ENCODE assay signal across 8 cellular contexts in the genomic region with DNA sequence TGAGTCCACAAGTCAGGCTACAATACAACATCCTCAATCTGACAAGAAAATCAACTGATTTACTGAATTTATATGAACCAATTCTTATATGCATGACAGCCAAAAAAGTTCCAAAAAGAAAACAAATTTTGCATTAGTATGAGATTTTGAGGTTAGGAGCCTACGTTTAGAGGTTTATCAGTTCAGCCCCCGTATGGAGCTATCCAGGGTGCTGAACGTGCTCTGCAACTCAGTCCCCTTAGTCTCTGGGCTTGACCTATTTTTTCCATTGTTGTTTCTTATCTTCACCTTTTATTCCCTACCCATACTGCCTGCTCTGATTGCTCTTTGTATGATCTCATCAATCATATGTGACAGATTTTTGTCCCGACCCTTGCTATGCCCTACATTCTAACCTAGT.
DNase-seq lines count a peak whose midpoint lies in the region; ATAC-seq, FAIRE-seq and TF ChIP-seq lines count a peak whose summit lies in the region.

No MANE protein-coding gene starts in this region.

- ATAC-seq in sciatic nerve = no peak

- no peaks in the 10 kb centered on the region for H3K27me3 ChIP-seq in keratinocyte (ENCODE audit: control insufficient read depth, extremely low read depth, insufficient read depth, low read length)

- CTCF ChIA-PET in activated CD4-positive, alpha-beta memory T cell treated with anti-CD3 and anti-CD28 coated beads for 36 hours (lab: Charles Lee) = no interaction called here

- no peaks in the 10 kb centered on the region for H3K9me3 ChIP-seq in keratinocyte (ENCODE audit: control insufficient read depth, low read depth, low read length)

- H3K36me3 Mint-ChIP-seq in activated CD4-positive, alpha-beta memory T cell treated with anti-CD3 and anti-CD28 coated beads for 36 hours = no peaks in the 10 kb centered on the region

- POLR2A ChIA-PET in activated CD4-positive, alpha-beta memory T cell treated with anti-CD3 and anti-CD28 coated beads for 36 hours (lab: Charles Lee) = no interaction called here

- H3K27me3 Mint-ChIP-seq in activated CD4-positive, alpha-beta memory T cell treated with anti-CD3 and anti-CD28 coated beads for 36 hours = no peaks in the 10 kb centered on the region

- H3K9me3 Mint-ChIP-seq in activated CD4-positive, alpha-beta memory T cell treated with anti-CD3 and anti-CD28 coated beads for 36 hours = peaks cover 3% of the 10 kb centered on the region

- TF ChIP-seq CTCF in keratinocyte (optimal IDR thresholded peaks at IDR 0.05 in 1 of 3, IDR thresholded peaks at IDR 0.05 in 1 of 3, conservative IDR thresholded peaks at IDR 0.05 in 1 of 3; ENCODE audit: extremely low read depth in 1 of 3, insufficient read depth in 2 of 3, low read length in 3 of 3) = no peak

- no peaks in the 10 kb centered on the region for H3K9me1 ChIP-seq in keratinocyte (ENCODE audit: control insufficient read depth, extremely low read depth, insufficient read depth, low read length)

- no peaks in the 10 kb centered on the region for H3K79me2 ChIP-seq in keratinocyte (ENCODE audit: control insufficient read depth, insufficient read depth, low read length)

- no peaks in the 10 kb centered on the region for H3K4me1 Mint-ChIP-seq in activated CD4-positive, alpha-beta memory T cell treated with anti-CD3 and anti-CD28 coated beads for 36 hours (ENCODE audit: low read depth)

- dilution Hi-C loops in keratinocyte (cut with MboI; ENCODE audit: extremely low pct_ligation_motif_present, low sequenced_read_pairs) = no loop called here

- H3K9ac ChIP-seq in keratinocyte (ENCODE audit: control insufficient read depth, extremely low read depth, insufficient read depth, low read length) = no peak overlapping the region

- H3K27ac ChIP-seq in keratinocyte (ENCODE audit: control insufficient read depth, insufficient read depth, low read length) = no peak overlapping the region

- H3K27ac Mint-ChIP-seq in activated CD4-positive, alpha-beta memory T cell treated with anti-CD3 and anti-CD28 coated beads for 36 hours = no peak overlapping the region

- H2AFZ ChIP-seq in keratinocyte (ENCODE audit: control insufficient read depth, low read length) = no peak overlapping the region

- FAIRE-seq in keratinocyte (lab: Jason Lieb, UNC) = no peak

- no peak overlapping the region for H3K4me3 Mint-ChIP-seq in activated CD4-positive, alpha-beta memory T cell treated with anti-CD3 and anti-CD28 coated beads for 36 hours

- intact Hi-C loops in activated CD4-positive, alpha-beta memory T cell treated with anti-CD3 and anti-CD28 coated beads for 36 hours (cut with micrococcal nuclease) = no loop called here
- intact Hi-C loops in cardiac septum (cut with DNase I) = no loop called here
- intact Hi-C loops in sciatic nerve (cut with DNase I) = no loop called here

- peak; percentile 55 for DNase-seq in EH (ENCODE audit: low read depth)
- peak; percentile 12 for DNase-seq in HT-29 (ENCODE audit: low spot score)
- DNase-seq in activated CD4-positive, alpha-beta memory T cell treated with anti-CD3 and anti-CD28 coated beads for 36 hours = peak; percentile 19
- peak; percentile 2 for DNase-seq in keratinocyte (ENCODE audit: low read depth, low spot score)
- DNase-seq in NCI-H748 treated with DMSO at 0.1 percent for 48 hours (lab: John Stamatoyannopoulos, UW) = no peak
- DNase-seq in cardiac septum (ENCODE audit: low spot score) = no peak
- no peak for DNase-seq in NCI-H1092 (lab: John Stamatoyannopoulos, UW)
- DNase-seq in sciatic nerve (ENCODE audit: low spot score) = no peak

- no peak overlapping the region for H3K4me2 ChIP-seq in keratinocyte (ENCODE audit: control insufficient read depth, extremely low read depth, insufficient read depth, low read depth, low read length)

- no peak overlapping the region for H3K4me3 ChIP-seq in keratinocyte (ENCODE audit: control insufficient read depth in 2 of 3, extremely low read depth in 1 of 3, insufficient read depth in 2 of 3, low read depth in 1 of 3, low read length in 3 of 3)

- no peaks in the 10 kb centered on the region for H3K36me3 ChIP-seq in keratinocyte (ENCODE audit: control insufficient read depth in 2 of 2, extremely low read depth in 1 of 2, insufficient read depth in 2 of 2, low read length in 2 of 2)

- no peaks in the 10 kb centered on the region for H4K20me1 ChIP-seq in keratinocyte (ENCODE audit: control insufficient read depth, extremely low read depth, insufficient read depth, low read length)

- H3K4me1 ChIP-seq in keratinocyte (ENCODE audit: control insufficient read depth, extremely low read depth, insufficient read depth, low read length) = no peaks in the 10 kb centered on the region

Comparison
In these comparisons a context has a peak if more than half of its experiments do, and no peak if none do; other contexts are left out.
1. DNase-seq: peak in EH (single experiment), HT-29 (single experiment), activated CD4-positive, alpha-beta memory T cell treated with anti-CD3 and anti-CD28 coated beads for 36 hours (single experiment) and keratinocyte (single experiment); none in NCI-H748 treated with DMSO at 0.1 percent for 48 hours (single experiment), cardiac septum (single experiment), NCI-H1092 (single experiment) and sciatic nerve (single experiment).